Comparison of ENCODE assay signal across 1 cellular context in the genomic region with DNA sequence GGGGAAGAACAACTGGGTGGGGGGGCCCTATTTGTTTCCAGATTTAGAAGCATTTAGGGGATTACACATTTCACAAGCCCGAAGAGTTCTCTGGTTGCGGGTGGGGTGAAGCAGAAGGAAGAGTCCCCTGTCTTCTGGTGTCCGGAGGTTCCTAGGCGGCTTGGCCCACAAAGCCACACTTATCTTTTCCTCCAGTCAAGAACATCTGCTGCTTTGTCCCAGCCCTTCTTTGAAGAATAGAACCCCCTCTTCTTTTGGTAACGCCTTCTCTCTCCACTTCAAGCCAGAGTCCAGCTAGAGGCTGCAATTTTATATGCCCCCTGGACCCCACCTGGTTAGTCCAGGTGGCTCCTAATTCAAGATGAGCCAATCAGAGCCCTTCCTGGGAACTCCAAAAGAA.
TF ChIP-seq lines count a peak whose summit lies in the region.

No MANE protein-coding gene starts in this region.

TF ChIP-seq in K562, 482 proteins besides CTCF, POLR2A, EP300 and RAD21 (continued from another document and continues in another):
- TF ChIP-seq, protein P1, sequence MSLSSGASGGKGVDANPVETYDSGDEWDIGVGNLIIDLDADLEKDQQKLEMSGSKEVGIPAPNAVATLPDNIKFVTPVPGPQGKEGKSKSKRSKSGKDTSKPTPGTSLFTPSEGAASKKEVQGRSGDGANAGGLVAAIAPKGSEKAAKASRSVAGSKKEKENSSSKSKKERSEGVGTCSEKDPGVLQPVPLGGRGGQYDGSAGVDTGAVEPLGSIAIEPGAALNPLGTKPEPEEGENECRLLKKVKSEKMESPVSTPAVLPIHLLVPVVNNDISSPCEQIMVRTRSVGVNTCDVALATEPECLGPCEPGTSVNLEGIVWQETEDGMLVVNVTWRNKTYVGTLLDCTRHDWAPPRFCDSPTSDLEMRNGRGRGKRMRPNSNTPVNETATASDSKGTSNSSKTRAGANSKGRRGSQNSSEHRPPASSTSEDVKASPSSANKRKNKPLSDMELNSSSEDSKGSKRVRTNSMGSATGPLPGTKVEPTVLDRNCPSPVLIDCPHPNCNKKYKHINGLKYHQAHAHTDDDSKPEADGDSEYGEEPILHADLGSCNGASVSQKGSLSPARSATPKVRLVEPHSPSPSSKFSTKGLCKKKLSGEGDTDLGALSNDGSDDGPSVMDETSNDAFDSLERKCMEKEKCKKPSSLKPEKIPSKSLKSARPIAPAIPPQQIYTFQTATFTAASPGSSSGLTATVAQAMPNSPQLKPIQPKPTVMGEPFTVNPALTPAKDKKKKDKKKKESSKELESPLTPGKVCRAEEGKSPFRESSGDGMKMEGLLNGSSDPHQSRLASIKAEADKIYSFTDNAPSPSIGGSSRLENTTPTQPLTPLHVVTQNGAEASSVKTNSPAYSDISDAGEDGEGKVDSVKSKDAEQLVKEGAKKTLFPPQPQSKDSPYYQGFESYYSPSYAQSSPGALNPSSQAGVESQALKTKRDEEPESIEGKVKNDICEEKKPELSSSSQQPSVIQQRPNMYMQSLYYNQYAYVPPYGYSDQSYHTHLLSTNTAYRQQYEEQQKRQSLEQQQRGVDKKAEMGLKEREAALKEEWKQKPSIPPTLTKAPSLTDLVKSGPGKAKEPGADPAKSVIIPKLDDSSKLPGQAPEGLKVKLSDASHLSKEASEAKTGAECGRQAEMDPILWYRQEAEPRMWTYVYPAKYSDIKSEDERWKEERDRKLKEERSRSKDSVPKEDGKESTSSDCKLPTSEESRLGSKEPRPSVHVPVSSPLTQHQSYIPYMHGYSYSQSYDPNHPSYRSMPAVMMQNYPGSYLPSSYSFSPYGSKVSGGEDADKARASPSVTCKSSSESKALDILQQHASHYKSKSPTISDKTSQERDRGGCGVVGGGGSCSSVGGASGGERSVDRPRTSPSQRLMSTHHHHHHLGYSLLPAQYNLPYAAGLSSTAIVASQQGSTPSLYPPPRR (CRISPR knock-in tag; IDR thresholded peaks at IDR 0.05; ENCODE audit: borderline replicate concordance) = no peak
- TF ChIP-seq, protein P2, sequence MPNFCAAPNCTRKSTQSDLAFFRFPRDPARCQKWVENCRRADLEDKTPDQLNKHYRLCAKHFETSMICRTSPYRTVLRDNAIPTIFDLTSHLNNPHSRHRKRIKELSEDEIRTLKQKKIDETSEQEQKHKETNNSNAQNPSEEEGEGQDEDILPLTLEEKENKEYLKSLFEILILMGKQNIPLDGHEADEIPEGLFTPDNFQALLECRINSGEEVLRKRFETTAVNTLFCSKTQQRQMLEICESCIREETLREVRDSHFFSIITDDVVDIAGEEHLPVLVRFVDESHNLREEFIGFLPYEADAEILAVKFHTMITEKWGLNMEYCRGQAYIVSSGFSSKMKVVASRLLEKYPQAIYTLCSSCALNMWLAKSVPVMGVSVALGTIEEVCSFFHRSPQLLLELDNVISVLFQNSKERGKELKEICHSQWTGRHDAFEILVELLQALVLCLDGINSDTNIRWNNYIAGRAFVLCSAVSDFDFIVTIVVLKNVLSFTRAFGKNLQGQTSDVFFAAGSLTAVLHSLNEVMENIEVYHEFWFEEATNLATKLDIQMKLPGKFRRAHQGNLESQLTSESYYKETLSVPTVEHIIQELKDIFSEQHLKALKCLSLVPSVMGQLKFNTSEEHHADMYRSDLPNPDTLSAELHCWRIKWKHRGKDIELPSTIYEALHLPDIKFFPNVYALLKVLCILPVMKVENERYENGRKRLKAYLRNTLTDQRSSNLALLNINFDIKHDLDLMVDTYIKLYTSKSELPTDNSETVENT (CRISPR knock-in tag; IDR thresholded peaks at IDR 0.05) = no peak
- TF ChIP-seq PHF21A (IDR thresholded peaks at IDR 0.05; ENCODE audit: borderline replicate concordance, low read depth) (no peak), TEAD4 (IDR thresholded peaks at IDR 0.05; ENCODE audit: low read length) (peak; percentile 60), TEAD4 (CRISPR knock-in tag; IDR thresholded peaks at IDR 0.05; ENCODE audit: borderline replicate concordance) (no peak), ZNF695 (CRISPR knock-in tag; IDR thresholded peaks at IDR 0.05) (no peak), STAT5B (CRISPR knock-in tag; IDR thresholded peaks at IDR 0.05) (no peak), BRD9 (IDR thresholded peaks at IDR 0.05; ENCODE audit: low read depth, partially characterized antibody) (no peak), ZBTB1 (CRISPR knock-in tag; IDR thresholded peaks at IDR 0.05; ENCODE audit: borderline replicate concordance, low read depth) (0 out of 2 replicates have a peak, but pooled peaks have one; percentile 32), GATA2 (CRISPR knock-in tag; IDR thresholded peaks at IDR 0.05) (peak; percentile 47; the same call in 1 of the 2 replicates), BCOR (IDR thresholded peaks at IDR 0.05) (0 out of 2 replicates have a peak, but pooled peaks have one; percentile 13), ZNF445 (CRISPR knock-in tag; IDR thresholded peaks at IDR 0.05; ENCODE audit: low read depth) (no peak), CBFA2T3 (IDR thresholded peaks at IDR 0.05) (peak; percentile 77), LEF1 (IDR thresholded peaks at IDR 0.05) (peak; percentile 78), SNIP1 (IDR thresholded peaks at IDR 0.05; ENCODE audit: low read depth) (no peak), STAT5A (IDR thresholded peaks at IDR 0.05; ENCODE audit: borderline replicate concordance, low read length) (peak; percentile 52; the same call in 1 of the 2 replicates), CBFA2T2 (conservative IDR thresholded peaks at IDR 0.05) (peak; percentile 53), LARP7 (IDR thresholded peaks at IDR 0.05) (no peak), PHF8 (IDR thresholded peaks at IDR 0.05; ENCODE audit: borderline replicate concordance, low read length) (no peak)
- TF ChIP-seq, protein P3, sequence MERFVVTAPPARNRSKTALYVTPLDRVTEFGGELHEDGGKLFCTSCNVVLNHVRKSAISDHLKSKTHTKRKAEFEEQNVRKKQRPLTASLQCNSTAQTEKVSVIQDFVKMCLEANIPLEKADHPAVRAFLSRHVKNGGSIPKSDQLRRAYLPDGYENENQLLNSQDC (CRISPR knock-in tag; IDR thresholded peaks at IDR 0.05) = no peak
- TF ChIP-seq, protein P4, sequence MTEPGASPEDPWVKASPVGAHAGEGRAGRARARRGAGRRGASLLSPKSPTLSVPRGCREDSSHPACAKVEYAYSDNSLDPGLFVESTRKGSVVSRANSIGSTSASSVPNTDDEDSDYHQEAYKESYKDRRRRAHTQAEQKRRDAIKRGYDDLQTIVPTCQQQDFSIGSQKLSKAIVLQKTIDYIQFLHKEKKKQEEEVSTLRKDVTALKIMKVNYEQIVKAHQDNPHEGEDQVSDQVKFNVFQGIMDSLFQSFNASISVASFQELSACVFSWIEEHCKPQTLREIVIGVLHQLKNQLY (CRISPR knock-in tag; conservative IDR thresholded peaks at IDR 0.05) = no peak
- TF ChIP-seq, protein P5, sequence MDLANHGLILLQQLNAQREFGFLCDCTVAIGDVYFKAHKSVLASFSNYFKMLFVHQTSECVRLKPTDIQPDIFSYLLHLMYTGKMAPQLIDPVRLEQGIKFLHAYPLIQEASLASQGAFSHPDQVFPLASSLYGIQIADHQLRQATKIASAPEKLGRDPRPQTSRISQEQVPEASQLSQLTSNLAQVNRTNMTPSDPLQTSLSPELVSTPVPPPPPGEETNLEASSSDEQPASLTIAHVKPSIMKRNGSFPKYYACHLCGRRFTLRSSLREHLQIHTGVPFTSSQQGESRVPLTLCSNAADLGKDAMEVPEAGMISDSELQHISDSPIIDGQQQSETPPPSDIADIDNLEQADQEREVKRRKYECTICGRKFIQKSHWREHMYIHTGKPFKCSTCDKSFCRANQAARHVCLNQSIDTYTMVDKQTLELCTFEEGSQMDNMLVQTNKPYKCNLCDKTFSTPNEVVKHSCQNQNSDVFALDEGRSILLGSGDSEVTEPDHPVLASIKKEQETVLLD (IDR thresholded peaks at IDR 0.05) = 0 out of 2 replicates have a peak, but pooled peaks have one; percentile 27
- TF ChIP-seq, protein P6, sequence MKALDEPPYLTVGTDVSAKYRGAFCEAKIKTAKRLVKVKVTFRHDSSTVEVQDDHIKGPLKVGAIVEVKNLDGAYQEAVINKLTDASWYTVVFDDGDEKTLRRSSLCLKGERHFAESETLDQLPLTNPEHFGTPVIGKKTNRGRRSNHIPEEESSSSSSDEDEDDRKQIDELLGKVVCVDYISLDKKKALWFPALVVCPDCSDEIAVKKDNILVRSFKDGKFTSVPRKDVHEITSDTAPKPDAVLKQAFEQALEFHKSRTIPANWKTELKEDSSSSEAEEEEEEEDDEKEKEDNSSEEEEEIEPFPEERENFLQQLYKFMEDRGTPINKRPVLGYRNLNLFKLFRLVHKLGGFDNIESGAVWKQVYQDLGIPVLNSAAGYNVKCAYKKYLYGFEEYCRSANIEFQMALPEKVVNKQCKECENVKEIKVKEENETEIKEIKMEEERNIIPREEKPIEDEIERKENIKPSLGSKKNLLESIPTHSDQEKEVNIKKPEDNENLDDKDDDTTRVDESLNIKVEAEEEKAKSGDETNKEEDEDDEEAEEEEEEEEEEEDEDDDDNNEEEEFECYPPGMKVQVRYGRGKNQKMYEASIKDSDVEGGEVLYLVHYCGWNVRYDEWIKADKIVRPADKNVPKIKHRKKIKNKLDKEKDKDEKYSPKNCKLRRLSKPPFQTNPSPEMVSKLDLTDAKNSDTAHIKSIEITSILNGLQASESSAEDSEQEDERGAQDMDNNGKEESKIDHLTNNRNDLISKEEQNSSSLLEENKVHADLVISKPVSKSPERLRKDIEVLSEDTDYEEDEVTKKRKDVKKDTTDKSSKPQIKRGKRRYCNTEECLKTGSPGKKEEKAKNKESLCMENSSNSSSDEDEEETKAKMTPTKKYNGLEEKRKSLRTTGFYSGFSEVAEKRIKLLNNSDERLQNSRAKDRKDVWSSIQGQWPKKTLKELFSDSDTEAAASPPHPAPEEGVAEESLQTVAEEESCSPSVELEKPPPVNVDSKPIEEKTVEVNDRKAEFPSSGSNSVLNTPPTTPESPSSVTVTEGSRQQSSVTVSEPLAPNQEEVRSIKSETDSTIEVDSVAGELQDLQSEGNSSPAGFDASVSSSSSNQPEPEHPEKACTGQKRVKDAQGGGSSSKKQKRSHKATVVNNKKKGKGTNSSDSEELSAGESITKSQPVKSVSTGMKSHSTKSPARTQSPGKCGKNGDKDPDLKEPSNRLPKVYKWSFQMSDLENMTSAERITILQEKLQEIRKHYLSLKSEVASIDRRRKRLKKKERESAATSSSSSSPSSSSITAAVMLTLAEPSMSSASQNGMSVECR (CRISPR knock-in tag; IDR thresholded peaks at IDR 0.05) = no peak
- TF ChIP-seq, protein P7, sequence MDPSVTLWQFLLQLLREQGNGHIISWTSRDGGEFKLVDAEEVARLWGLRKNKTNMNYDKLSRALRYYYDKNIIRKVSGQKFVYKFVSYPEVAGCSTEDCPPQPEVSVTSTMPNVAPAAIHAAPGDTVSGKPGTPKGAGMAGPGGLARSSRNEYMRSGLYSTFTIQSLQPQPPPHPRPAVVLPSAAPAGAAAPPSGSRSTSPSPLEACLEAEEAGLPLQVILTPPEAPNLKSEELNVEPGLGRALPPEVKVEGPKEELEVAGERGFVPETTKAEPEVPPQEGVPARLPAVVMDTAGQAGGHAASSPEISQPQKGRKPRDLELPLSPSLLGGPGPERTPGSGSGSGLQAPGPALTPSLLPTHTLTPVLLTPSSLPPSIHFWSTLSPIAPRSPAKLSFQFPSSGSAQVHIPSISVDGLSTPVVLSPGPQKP (CRISPR knock-in tag; IDR thresholded peaks at IDR 0.05) = no peak
- TF ChIP-seq, protein P8, sequence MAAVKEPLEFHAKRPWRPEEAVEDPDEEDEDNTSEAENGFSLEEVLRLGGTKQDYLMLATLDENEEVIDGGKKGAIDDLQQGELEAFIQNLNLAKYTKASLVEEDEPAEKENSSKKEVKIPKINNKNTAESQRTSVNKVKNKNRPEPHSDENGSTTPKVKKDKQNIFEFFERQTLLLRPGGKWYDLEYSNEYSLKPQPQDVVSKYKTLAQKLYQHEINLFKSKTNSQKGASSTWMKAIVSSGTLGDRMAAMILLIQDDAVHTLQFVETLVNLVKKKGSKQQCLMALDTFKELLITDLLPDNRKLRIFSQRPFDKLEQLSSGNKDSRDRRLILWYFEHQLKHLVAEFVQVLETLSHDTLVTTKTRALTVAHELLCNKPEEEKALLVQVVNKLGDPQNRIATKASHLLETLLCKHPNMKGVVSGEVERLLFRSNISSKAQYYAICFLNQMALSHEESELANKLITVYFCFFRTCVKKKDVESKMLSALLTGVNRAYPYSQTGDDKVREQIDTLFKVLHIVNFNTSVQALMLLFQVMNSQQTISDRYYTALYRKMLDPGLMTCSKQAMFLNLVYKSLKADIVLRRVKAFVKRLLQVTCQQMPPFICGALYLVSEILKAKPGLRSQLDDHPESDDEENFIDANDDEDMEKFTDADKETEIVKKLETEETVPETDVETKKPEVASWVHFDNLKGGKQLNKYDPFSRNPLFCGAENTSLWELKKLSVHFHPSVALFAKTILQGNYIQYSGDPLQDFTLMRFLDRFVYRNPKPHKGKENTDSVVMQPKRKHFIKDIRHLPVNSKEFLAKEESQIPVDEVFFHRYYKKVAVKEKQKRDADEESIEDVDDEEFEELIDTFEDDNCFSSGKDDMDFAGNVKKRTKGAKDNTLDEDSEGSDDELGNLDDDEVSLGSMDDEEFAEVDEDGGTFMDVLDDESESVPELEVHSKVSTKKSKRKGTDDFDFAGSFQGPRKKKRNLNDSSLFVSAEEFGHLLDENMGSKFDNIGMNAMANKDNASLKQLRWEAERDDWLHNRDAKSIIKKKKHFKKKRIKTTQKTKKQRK (IDR thresholded peaks at IDR 0.05; ENCODE audit: borderline replicate concordance, low read depth, low read length) = no peak
